Comparison of ENCODE assay signal across 6 cellular contexts in the genomic region with DNA sequence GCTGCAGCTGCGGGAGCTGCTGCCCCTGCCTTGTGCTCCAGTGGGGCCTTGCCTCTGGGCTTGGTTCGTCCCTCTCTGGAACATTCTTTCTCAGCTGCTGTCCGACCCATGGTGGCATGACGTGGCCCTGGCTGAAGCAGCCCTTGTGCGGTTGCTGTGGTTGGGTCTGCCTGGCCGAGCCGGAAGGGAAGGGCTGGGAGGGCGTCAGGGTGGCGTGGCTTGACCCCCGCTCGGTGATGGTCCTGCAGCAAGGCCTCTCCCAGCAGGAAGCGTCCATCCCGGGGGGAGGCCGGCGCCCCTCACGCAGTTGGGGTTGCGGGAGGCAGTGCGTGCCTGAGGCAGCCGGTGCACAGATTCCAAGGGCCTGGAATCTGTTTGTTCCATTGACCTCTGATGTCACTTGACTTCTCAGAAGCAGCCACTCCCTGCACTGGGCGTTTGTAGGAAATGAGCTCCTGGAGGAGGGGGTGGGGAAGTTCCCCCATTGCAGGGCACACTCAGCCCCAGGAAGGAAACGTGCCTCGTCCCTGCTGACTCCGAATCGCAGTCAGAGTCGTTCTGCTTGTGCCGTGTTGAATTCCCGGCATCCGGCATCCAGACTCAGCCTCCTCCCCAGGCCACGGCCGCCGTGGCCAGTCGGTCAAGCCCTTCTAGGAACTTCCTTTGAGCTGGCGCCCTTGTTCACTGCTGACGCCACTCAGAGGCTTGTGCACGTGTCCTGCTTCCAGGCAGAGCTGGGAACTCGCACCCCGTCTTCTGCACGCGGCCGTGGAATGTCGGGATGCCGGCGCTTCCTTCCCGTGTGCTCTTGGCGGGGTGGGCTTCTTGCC. TPM values are rescaled to one million over a fixed set of nuclear protein-coding genes. Genes with fewer than 3 reads are reported as not detected.
A peak's percentile ranks its signal among the peaks of the same experiment; 100 is the strongest.
DNase-seq lines count a peak whose midpoint lies in the region; ATAC-seq and TF ChIP-seq lines count a peak whose summit lies in the region.

No MANE protein-coding gene starts in this region.

- H3K9me3 Mint-ChIP-seq in activated B cell treated with CpG ODN at 0.5 μM for 24 hours = no peaks in the 10 kb centered on the region

- ATAC-seq in activated B cell treated with CpG ODN at 0.5 μM for 24 hours (ENCODE audit: low read depth) (peak; percentile 58), thoracic aorta (ENCODE audit: insufficient number of reproducible peaks, low FRiP score, low read depth) (peak; percentile 7), GM19455 (IDR thresholded peaks at IDR 0.05; ENCODE audit: unreplicated experiment) (no peak)

- DNase-seq in AG08396 (ENCODE audit: low spot score) (peak; percentile 90), activated B cell treated with CpG ODN at 0.5 μM for 24 hours (no peak), kidney epithelial cell (ENCODE audit: low read depth) (peak; percentile 45), thoracic aorta (ENCODE audit: low spot score) (peak; percentile 55), NCI-H345 (lab: John Stamatoyannopoulos, UW) (no peak)

- intact Hi-C loops in activated B cell treated with CpG ODN at 0.5 μM for 24 hours (cut with micrococcal nuclease) = no loop called here

- H3K4me1 Mint-ChIP-seq in activated B cell treated with CpG ODN at 0.5 μM for 24 hours = peaks cover 4% of the 10 kb centered on the region

- peak overlapping the region; percentile 30 to 61 for H3K27ac ChIP-seq in thoracic aorta

- POLR2A ChIA-PET in activated B cell treated with CpG ODN at 0.5 μM for 24 hours (lab: Charles Lee) = interaction anchor here (0.8 kb wide), 1 partner anchor 12 kb away, joined by 3 read pairs; no protein-coding TSS in a partner anchor

- peaks cover 13 to 42% of the 10 kb centered on the region in 2 donors for H3K4me1 ChIP-seq in thoracic aorta (ENCODE audit: control insufficient read depth in 1 of 2, low read depth in 2 of 2)

- H3K4me3 Mint-ChIP-seq in activated B cell treated with CpG ODN at 0.5 μM for 24 hours = no peak overlapping the region

- TF ChIP-seq CTCF in activated B cell treated with CpG ODN at 0.5 μM for 24 hours (IDR thresholded peaks at IDR 0.05) = no peak
- TF ChIP-seq CTCF in kidney epithelial cell (IDR thresholded peaks at IDR 0.05; ENCODE audit: insufficient read depth, low read length, poor library complexity, severe bottlenecking) = no peak
- TF ChIP-seq CTCF in thoracic aorta (IDR thresholded peaks at IDR 0.05) = no peak

- H3K27ac Mint-ChIP-seq in activated B cell treated with CpG ODN at 0.5 μM for 24 hours = no peak overlapping the region

- no peaks in the 10 kb centered on the region for H3K36me3 Mint-ChIP-seq in activated B cell treated with CpG ODN at 0.5 μM for 24 hours (ENCODE audit: low read depth)

- CTCF ChIA-PET in activated B cell treated with CpG ODN at 0.5 μM for 24 hours (lab: Charles Lee) = no interaction called here

- H3K9me3 ChIP-seq in thoracic aorta = no peaks in the 10 kb centered on the region

- H3K4me3 ChIP-seq in kidney epithelial cell (ENCODE audit: low read depth, low read length) = no peak overlapping the region
- peak overlapping the region; percentile 3 for H3K4me3 ChIP-seq in thoracic aorta

- no peaks in the 10 kb centered on the region for H3K27me3 ChIP-seq in kidney epithelial cell (ENCODE audit: control insufficient read depth, insufficient read depth, low read length)
- no peaks in the 10 kb centered on the region for H3K27me3 ChIP-seq in thoracic aorta (replicated peaks; ENCODE audit: insufficient read depth)

- H3K36me3 ChIP-seq in kidney epithelial cell (ENCODE audit: control insufficient read depth, insufficient read depth, low read length) (no peaks in the 10 kb centered on the region), thoracic aorta (no peaks in the 10 kb centered on the region)

- no peaks in the 10 kb centered on the region for H3K27me3 Mint-ChIP-seq in activated B cell treated with CpG ODN at 0.5 μM for 24 hours

RNA-seq across cellular contexts. Expression of gene TNFRSF6B, which starts 9.7 kb away (rescaled TPM):
- total RNA-seq in activated B cell treated with CpG ODN at 0.5 μM for 24 hours = not detected in 2 replicates
- total RNA-seq in kidney epithelial cell = 97.0 and 119 TPM in 2 replicates
- 10 to 100 TPM; 32.9 to 98.9 TPM for total RNA-seq in thoracic aorta

RNA-seq across cellular contexts. Expression of gene ARFRP1, which starts 21.1 kb away (rescaled TPM):
- 63.5 and 66.0 TPM in 2 replicates for total RNA-seq in activated B cell treated with CpG ODN at 0.5 μM for 24 hours
- 47.7 and 56.9 TPM in 2 replicates for total RNA-seq in kidney epithelial cell
- total RNA-seq in thoracic aorta = 10 to 100 TPM; 56.4 to 57.8 TPM

RNA-seq across cellular contexts. Expression of gene ZGPAT, which starts 21.1 kb away (rescaled TPM):
- 40.7 and 44.0 TPM in 2 replicates for total RNA-seq in activated B cell treated with CpG ODN at 0.5 μM for 24 hours
- total RNA-seq in kidney epithelial cell = 39.8 and 42.6 TPM in 2 replicates
- 10 to 100 TPM; 32.6 to 41.1 TPM for total RNA-seq in thoracic aorta

RNA-seq across cellular contexts. Expression of gene RTEL1, which starts 28.6 kb away (rescaled TPM):
- total RNA-seq in activated B cell treated with CpG ODN at 0.5 μM for 24 hours (24.1 and 33.8 TPM in 2 replicates), kidney epithelial cell (18.6 and 30.7 TPM in 2 replicates), thoracic aorta (100 to 1,000 TPM in 1 of 2 donors, 10 to 100 TPM in 1; 37.8 to 114 TPM)

RNA-seq across cellular contexts. Expression of gene STMN3, which starts 33.5 kb away (rescaled TPM):
- total RNA-seq in activated B cell treated with CpG ODN at 0.5 μM for 24 hours (4.9 and 6.1 TPM in 2 replicates), kidney epithelial cell (40.8 and 41.1 TPM in 2 replicates), thoracic aorta (10 to 100 TPM; 14.4 to 17.8 TPM)

Comparison
In these comparisons a context has a peak if more than half of its experiments do, and no peak if none do; other contexts are left out.
1. DNase-seq: peak in AG08396 (single experiment), kidney epithelial cell (single experiment) and thoracic aorta (single experiment); none in activated B cell treated with CpG ODN at 0.5 μM for 24 hours (single experiment) and NCI-H345 (single experiment).
2. RNA of gene TNFRSF6B, which starts 9.7 kb away (total RNA-seq): 32.9 to 98.9 TPM in thoracic aorta and 97.0 to 119 TPM in kidney epithelial cell; not detected in activated B cell treated with CpG ODN at 0.5 μM for 24 hours; every median in the first group is over 10 times any median in the second.